Comparison of ENCODE assay signal across 36 cellular contexts in the genomic region with DNA sequence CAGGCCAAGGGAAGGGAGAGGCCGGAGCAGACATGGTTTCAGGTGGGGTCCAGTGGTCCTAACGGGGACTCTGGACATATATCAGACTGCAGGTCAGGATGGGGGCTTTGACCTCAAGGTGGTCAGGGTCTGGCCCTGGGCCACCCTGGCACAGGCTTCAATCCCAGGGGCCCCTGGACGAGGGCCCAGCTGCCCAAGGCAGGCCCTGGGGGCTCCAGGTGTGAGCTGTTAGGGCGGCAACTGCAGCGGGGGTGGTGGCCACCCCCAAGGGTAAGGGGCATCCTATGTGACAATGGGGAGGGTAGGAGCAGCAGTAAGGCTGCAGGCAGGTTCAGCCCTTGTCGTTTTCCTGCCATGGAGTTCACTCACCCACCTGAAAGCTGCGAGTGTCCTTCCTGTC. TPM values are rescaled to one million over a fixed set of nuclear protein-coding genes. Genes with fewer than 3 reads are reported as not detected.
"Had no signal": no experiment of that assay in that cellular context is flagged by ENCODE, and none has a peak within 500 bp of the region (broad histone marks: within the 10 kb centered on the region; RNA-seq: fewer than 3 reads in every experiment).

No MANE protein-coding gene starts in this region.

- ATAC-seq: activated CD4-positive, alpha-beta T cell treated with anti-CD3 and anti-CD28 coated beads for 36 hours; activated CD8-positive, alpha-beta memory T cell treated with anti-CD3 and anti-CD28 coated beads, Interleukin-2, amount 10 ng/mL, durations not matched to agents 7 days and 5 days; activated CD8-positive, alpha-beta T cell treated with anti-CD3 and anti-CD28 coated beads, Interleukin-2, amount 10 ng/mL, durations not matched to agents 7 days and 5 days; activated naive CD8-positive, alpha-beta T cell treated with anti-CD3 and anti-CD28 coated beads, Interleukin-2, amount 50 U/mL, for 24 hours; body of pancreas; gastroesophageal sphincter had no signal

- H3K4me3 ChIP-seq: adrenal gland, body of pancreas, colonic mucosa, esophagus squamous epithelium, gastroesophageal sphincter had no signal

- H3K36me3 ChIP-seq: adrenal gland, colonic mucosa, esophagus squamous epithelium, gastroesophageal sphincter had no signal

- H3K9me3 ChIP-seq: adrenal gland, body of pancreas, colonic mucosa, esophagus squamous epithelium, gastroesophageal sphincter had no signal

- FAIRE-seq: endometrium, endothelial cell of umbilical vein had no signal

- H3K27me3 ChIP-seq: colonic mucosa had no signal

- H3K27ac ChIP-seq: adrenal gland, body of pancreas, colonic mucosa, epithelial cell of prostate, esophagus squamous epithelium, gastroesophageal sphincter had no signal

- DNase-seq: activated CD4-positive, alpha-beta memory T cell treated with anti-CD3 and anti-CD28 coated beads for 36 hours; activated CD4-positive, alpha-beta T cell treated with anti-CD3 and anti-CD28 coated beads for 36 hours; activated CD4-positive, alpha-beta T cell treated with anti-CD3 and anti-CD28 coated beads, Interleukin-2, amount 10 ng/mL, durations not matched to agents 24 days and 14 days; activated CD4-positive, CD25-positive, alpha-beta regulatory T cell; activated CD4-positive, CD25-positive, alpha-beta regulatory T cell treated with anti-CD3 and anti-CD28 coated beads, Interleukin-2, amount 50 U/mL, for 72 hours; activated CD8-positive, alpha-beta memory T cell treated with anti-CD3 and anti-CD28 coated beads, Interleukin-2, amount 10 ng/mL, durations not matched to agents 7 days and 5 days; activated CD8-positive, alpha-beta memory T cell treated with anti-CD3 and anti-CD28 coated beads, Interleukin-2, amount 50 U/mL, for 4 hours; activated CD8-positive, alpha-beta T cell treated with anti-CD3 and anti-CD28 coated beads, Interleukin-2, amount 10 ng/mL, durations not matched to agents 7 days and 5 days; activated effector memory CD4-positive, alpha-beta T cell treated with anti-CD3 and anti-CD28 coated beads, Interleukin-2, amount 50 U/mL, for 16 hours; activated naive CD4-positive, alpha-beta T cell treated with anti-CD3 and anti-CD28 coated beads for 36 hours; activated naive CD8-positive, alpha-beta T cell treated with anti-CD3 and anti-CD28 coated beads for 36 hours; activated naive CD8-positive, alpha-beta T cell treated with anti-CD3 and anti-CD28 coated beads, Interleukin-2, amount 50 U/mL, for 24 hours; activated T-cell treated with anti-CD3 and anti-CD28 coated beads, Interleukin-2, amount 50 U/mL, for 1 hour; activated T-cell treated with anti-CD3 and anti-CD28 coated beads, Interleukin-2, amount 50 U/mL, for 48 hours; adrenal gland; amygdala; aorta; body of pancreas; central memory CD4-positive, alpha-beta T cell; cerebellar nuclear complex; colonic mucosa; effector CD8-positive, alpha-beta T cell; esophagus squamous epithelium; foreskin melanocyte; T-helper 2 cell had no signal

RNA-seq across cellular contexts. Expression of a gene that starts 54.9 kb away (rescaled TPM):
- total RNA-seq: activated CD4-positive, alpha-beta memory T cell treated with anti-CD3 and anti-CD28 coated beads for 36 hours; activated CD4-positive, alpha-beta T cell treated with anti-CD3 and anti-CD28 coated beads for 36 hours; activated CD4-positive, alpha-beta T cell treated with anti-CD3 and anti-CD28 coated beads, Interleukin-2, amount 10 ng/mL, durations not matched to agents 24 days and 14 days; activated CD8-positive, alpha-beta T cell treated with anti-CD3 and anti-CD28 coated beads, Interleukin-2, amount 10 ng/mL, durations not matched to agents 7 days and 5 days; activated naive CD4-positive, alpha-beta T cell treated with anti-CD3 and anti-CD28 coated beads for 36 hours; activated naive CD8-positive, alpha-beta T cell treated with anti-CD3 and anti-CD28 coated beads for 36 hours; activated T-helper 1 cell treated with anti-CD3 and anti-CD28 coated beads, Interleukin-12 subunit alpha, Interleukin-12 subunit beta, Interleukin-2, Interleukin-4 antibody, amounts not matched to agents 30 ng/mL and 10 ng/mL and 1 ng/mL, durations not matched to agents 14 hours and 24 hours and 36 hours; activated T-helper 2 cell treated with anti-CD3 and anti-CD28 coated beads, Interferon-gamma antibody, Interleukin-2, Interleukin-4, amounts not matched to agents 10 μg/mL and 5 μg/mL and 100 μg/mL, durations not matched to agents 14 hours and 24 hours and 36 hours; adrenal gland; body of pancreas; colonic mucosa; dermis microvascular lymphatic vessel endothelial cell; endothelial cell of umbilical vein; fibroblast of lung; fibroblast of villous mesenchyme; gastroesophageal sphincter; glomerular endothelial cell; T-helper 1 cell treated with Interleukin-12 subunit alpha and Interleukin-12 subunit beta and Interleukin-4 antibody, amounts not matched to agents 30 ng/mL and 1 ng/mL, for 36 hours had no signal
- polyA plus RNA-seq: endothelial cell of umbilical vein, fibroblast of lung had no signal
